1 cellular context compared by ENCODE assay signal in genomic region chr20:10673831-10674683, GRCh38.
TF ChIP-seq lines count a peak whose summit lies in the region.

JAG1 (minus strand) TSS chr20:10673999; CDS start chr20:10673530, 469 bp downstream.

TF ChIP-seq in HEK293, 187 proteins besides CTCF, POLR2A, EP300 and RAD21 (continued from another document and continues in another):
- TF ChIP-seq ZNF518A (tag by site-specific recombination; conservative IDR thresholded peaks at IDR 0.05; ENCODE audit: low read depth) (no peak), ZNF398 (tag by site-specific recombination; IDR thresholded peaks at IDR 0.05) (peak; percentile 88), ZNF416 (tag by site-specific recombination; IDR thresholded peaks at IDR 0.05) (no peak), ZNF544 (tag by site-specific recombination; IDR thresholded peaks at IDR 0.05) (no peak), ZNF2 (tag by site-specific recombination; IDR thresholded peaks at IDR 0.05) (no peak), YY2 (tag by site-specific recombination; IDR thresholded peaks at IDR 0.05) (no peak), GLIS2 (tag by site-specific recombination; IDR thresholded peaks at IDR 0.05) (peak; percentile 97), ZNF596 (tag by site-specific recombination; IDR thresholded peaks at IDR 0.05) (peak; percentile 53; the same call in 1 of the 2 replicates), ZNF16 (tag by site-specific recombination; IDR thresholded peaks at IDR 0.05; ENCODE audit: low read depth) (no peak), SCRT1 (tag by site-specific recombination; IDR thresholded peaks at IDR 0.05; ENCODE audit: borderline replicate concordance) (no peak), ZNF423 (tag by site-specific recombination; IDR thresholded peaks at IDR 0.05) (no peak; the same call in 1 of the 2 replicates), ZBTB10 (tag by site-specific recombination; IDR thresholded peaks at IDR 0.05) (no peak), BCL11B (tag by site-specific recombination; IDR thresholded peaks at IDR 0.05; ENCODE audit: low read depth) (no peak), ZBTB21 (tag by site-specific recombination; IDR thresholded peaks at IDR 0.05) (no peak), ZNF350 (tag by site-specific recombination; IDR thresholded peaks at IDR 0.05) (no peak), KLF10 (tag by site-specific recombination; IDR thresholded peaks at IDR 0.05) (no peak), ZNF341 (tag by site-specific recombination; IDR thresholded peaks at IDR 0.05; ENCODE audit: low read depth) (peak; percentile 93), ZNF76 (tag by site-specific recombination; IDR thresholded peaks at IDR 0.05; ENCODE audit: borderline replicate concordance, low read depth) (no peak), ZSCAN23 (tag by site-specific recombination; IDR thresholded peaks at IDR 0.05) (no peak), ZNF311 (tag by site-specific recombination; IDR thresholded peaks at IDR 0.05; ENCODE audit: borderline replicate concordance) (no peak), ZBTB17 (tag by site-specific recombination; IDR thresholded peaks at IDR 0.05) (no peak), PRDM4 (tag by site-specific recombination; IDR thresholded peaks at IDR 0.05) (no peak), ZNF221 (tag by site-specific recombination; IDR thresholded peaks at IDR 0.05; ENCODE audit: borderline replicate concordance) (no peak), KLF7 (tag by site-specific recombination; IDR thresholded peaks at IDR 0.05; ENCODE audit: borderline replicate concordance) (no peak), ZNF26 (tag by site-specific recombination; IDR thresholded peaks at IDR 0.05) (no peak), ZSCAN5A (tag by site-specific recombination; IDR thresholded peaks at IDR 0.05) (no peak), ZEB2 (tag by site-specific recombination; IDR thresholded peaks at IDR 0.05) (no peak; the same call in 1 of the 2 replicates), ZFP69B (tag by site-specific recombination; IDR thresholded peaks at IDR 0.05) (peak; percentile 63), GLI4 (tag by site-specific recombination; IDR thresholded peaks at IDR 0.05) (no peak), ZNF292 (tag by site-specific recombination; IDR thresholded peaks at IDR 0.05; ENCODE audit: borderline replicate concordance, low read depth) (no peak), YY1 (tag by site-specific recombination; IDR thresholded peaks at IDR 0.05) (no peak; the same call in 1 of the 2 replicates), ZNF10 (tag by site-specific recombination; IDR thresholded peaks at IDR 0.05) (no peak), ZNF148 (tag by site-specific recombination; IDR thresholded peaks at IDR 0.05; ENCODE audit: borderline replicate concordance) (no peak), HOXD13 (CRISPR knock-in tag; IDR thresholded peaks at IDR 0.05; ENCODE audit: borderline replicate concordance) (no peak), ZFHX2 (tag by site-specific recombination; conservative IDR thresholded peaks at IDR 0.05) (peak; percentile 53), ZNF404 (tag by site-specific recombination; IDR thresholded peaks at IDR 0.05) (no peak), ZNF112 (tag by site-specific recombination; IDR thresholded peaks at IDR 0.05) (no peak), OVOL3 (tag by site-specific recombination; IDR thresholded peaks at IDR 0.05) (no peak), ZNF560 (tag by site-specific recombination; IDR thresholded peaks at IDR 0.05; ENCODE audit: borderline replicate concordance) (no peak), EGR2 (tag by site-specific recombination; IDR thresholded peaks at IDR 0.05; ENCODE audit: low read depth) (no peak), ZNF449 (tag by site-specific recombination; IDR thresholded peaks at IDR 0.05) (no peak), GLIS1 (tag by site-specific recombination; IDR thresholded peaks at IDR 0.05) (peak; percentile 80), ZBTB8A (tag by site-specific recombination; IDR thresholded peaks at IDR 0.05) (peak; percentile 69; the same call in 1 of the 2 replicates), ZNF664 (tag by site-specific recombination; IDR thresholded peaks at IDR 0.05) (no peak), ZNF132 (tag by site-specific recombination; IDR thresholded peaks at IDR 0.05; ENCODE audit: borderline replicate concordance) (no peak), SP3 (tag by site-specific recombination; IDR thresholded peaks at IDR 0.05) (peak; percentile 63), ZNF621 (tag by site-specific recombination; IDR thresholded peaks at IDR 0.05) (no peak), ZNF354C (tag by site-specific recombination; IDR thresholded peaks at IDR 0.05; ENCODE audit: borderline replicate concordance, low read depth) (no peak)
